Comparison of ENCODE assay signal across 13 cellular contexts in the genomic region with DNA sequence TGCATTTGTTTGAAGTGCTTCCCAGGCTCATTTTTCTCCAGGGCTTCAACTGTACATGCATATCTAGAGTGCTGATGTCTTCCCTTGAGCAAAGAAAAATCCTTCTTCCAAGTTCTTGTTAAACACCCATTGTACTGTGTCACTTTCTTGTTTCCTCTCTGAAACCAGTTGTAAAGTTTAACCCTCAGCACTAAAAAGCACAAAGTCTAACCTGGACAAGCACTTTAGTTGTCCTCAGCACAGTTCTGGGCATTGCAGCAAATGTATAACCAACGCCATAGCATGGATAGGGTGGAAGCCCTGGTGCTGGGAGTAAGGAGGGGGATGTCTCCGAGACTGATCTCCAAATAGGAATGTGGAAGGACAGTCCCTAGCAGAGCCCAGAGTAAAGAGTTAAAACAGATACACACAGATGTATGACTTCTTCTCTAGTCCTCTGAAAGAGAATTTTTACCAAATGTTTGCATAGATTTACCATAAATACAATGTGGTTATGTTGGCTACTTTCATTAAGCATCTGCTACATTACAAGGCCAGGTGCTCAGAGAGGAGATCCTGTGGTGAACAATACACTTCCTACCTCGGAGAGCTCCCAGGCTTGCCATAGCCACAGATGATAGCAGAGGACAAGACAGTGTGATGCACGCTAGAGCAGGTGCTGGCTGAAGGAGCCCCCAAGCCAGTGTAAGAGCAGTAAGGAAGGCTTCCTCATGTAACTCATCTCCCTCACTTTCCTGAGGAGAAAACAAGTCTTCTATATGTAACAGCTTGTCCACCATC. TPM values are rescaled to one million over a fixed set of nuclear protein-coding genes. Genes with fewer than 3 reads are reported as not detected.
DNase-seq lines count a peak whose midpoint lies in the region; ATAC-seq and TF ChIP-seq lines count a peak whose summit lies in the region.
"Had no signal": no experiment of that assay in that cellular context is flagged by ENCODE, and none has a peak within 500 bp of the region (broad histone marks: within the 10 kb centered on the region; RNA-seq: fewer than 3 reads in every experiment).

No MANE protein-coding gene starts in this region.

- H2AFZ ChIP-seq in GM23338: no peak overlapping the region

- H3K36me3 ChIP-seq in GM23338 (ENCODE audit: insufficient read depth) (no peaks in the 10 kb centered on the region), right atrium auricular region (no peaks in the 10 kb centered on the region)
- H3K36me3 ChIP-seq: esophagus squamous epithelium, HAP-1 had no signal

- no peaks in the 10 kb centered on the region for H3F3A ChIP-seq in GM23338 (replicated peaks; ENCODE audit: low read depth)

- H3K27me3 ChIP-seq in GM23338 (ENCODE audit: insufficient read depth) (no peaks in the 10 kb centered on the region), right atrium auricular region (no peaks in the 10 kb centered on the region)
- H3K27me3 ChIP-seq: body of pancreas, esophagus squamous epithelium had no signal

- DNase-seq in GM23338 (ENCODE audit: low spot score) (no peak), fibroblast of the aortic adventitia (ENCODE audit: low read depth) (peak; percentile 6), OCI-M1 (lab: John Stamatoyannopoulos, UW) (no peak), right atrium auricular region (ENCODE audit: low spot score) (no peak), activated gamma-delta T cell (lab: John Stamatoyannopoulos, UW) (no peak), AG20443 (ENCODE audit: low spot score) (no peak)
- DNase-seq: activated CD8-positive, alpha-beta memory T cell treated with anti-CD3 and anti-CD28 coated beads, Interleukin-2, amount 10 ng/mL, durations not matched to agents 7 days and 5 days; body of pancreas; DMS53; esophagus squamous epithelium had no signal

- no peak overlapping the region for H3K27ac Mint-ChIP-seq in GM23338
- H3K27ac Mint-ChIP-seq: activated CD8-positive, alpha-beta memory T cell treated with anti-CD3 and anti-CD28 coated beads, Interleukin-2, amount 10 ng/mL, durations not matched to agents 7 days and 5 days had no signal

- H3K4me3 ChIP-seq in GM23338 (no peak overlapping the region), fibroblast of the aortic adventitia (ENCODE audit: low read depth, low read length) (no peak overlapping the region), right atrium auricular region (no peak overlapping the region)
- H3K4me3 ChIP-seq: body of pancreas, esophagus squamous epithelium, HAP-1 had no signal

- H3K9me3 Mint-ChIP-seq in GM23338: no peaks in the 10 kb centered on the region

- H3K4me1 ChIP-seq in GM23338 (ENCODE audit: insufficient read depth): no peaks in the 10 kb centered on the region; the same call in 1 of the 2 replicates
- H3K4me1 ChIP-seq in right atrium auricular region: no peaks in the 10 kb centered on the region
- H3K4me1 ChIP-seq: body of pancreas, esophagus squamous epithelium, HAP-1 had no signal

- TF ChIP-seq CTCF in GM23338 (conservative IDR thresholded peaks at IDR 0.05; ENCODE audit: low read depth in 2 of 2) (no peak), fibroblast of the aortic adventitia (IDR thresholded peaks at IDR 0.05; ENCODE audit: insufficient read depth, low read length) (no peak), right atrium auricular region (IDR thresholded peaks at IDR 0.05) (no peak)

- H3K4me2 ChIP-seq in GM23338: no peak overlapping the region

- no peak overlapping the region for H3K4me3 Mint-ChIP-seq in GM23338
- H3K4me3 Mint-ChIP-seq: activated CD8-positive, alpha-beta memory T cell treated with anti-CD3 and anti-CD28 coated beads, Interleukin-2, amount 10 ng/mL, durations not matched to agents 7 days and 5 days had no signal

- no peaks in the 10 kb centered on the region for H3K36me3 Mint-ChIP-seq in GM23338 (ENCODE audit: low read depth)
- H3K36me3 Mint-ChIP-seq: activated CD8-positive, alpha-beta memory T cell treated with anti-CD3 and anti-CD28 coated beads, Interleukin-2, amount 10 ng/mL, durations not matched to agents 7 days and 5 days had no signal

- no peaks in the 10 kb centered on the region for H3K4me1 Mint-ChIP-seq in GM23338

- no peaks in the 10 kb centered on the region for H3K9me3 ChIP-seq in right atrium auricular region
- H3K9me3 ChIP-seq: body of pancreas, esophagus squamous epithelium, HAP-1 had no signal

- no peaks in the 10 kb centered on the region for H3K79me2 ChIP-seq in GM23338 (replicated peaks; ENCODE audit: insufficient read depth)

- ATAC-seq in GM19035 (IDR thresholded peaks at IDR 0.05; ENCODE audit: unreplicated experiment) (peak; percentile 73), GM23338 (peak; percentile 50; the same call in 2 of the 3 replicates), HG03342 (IDR thresholded peaks at IDR 0.05; ENCODE audit: unreplicated experiment) (peak; percentile 85)
- ATAC-seq: body of pancreas had no signal

- H3K27ac ChIP-seq in GM23338 (ENCODE audit: low read depth): no peak overlapping the region
- no peak overlapping the region for H3K27ac ChIP-seq in right atrium auricular region
- H3K27ac ChIP-seq: body of pancreas, esophagus squamous epithelium had no signal

- H3K27me3 Mint-ChIP-seq in GM23338 (ENCODE audit: insufficient read depth, low read depth, poor library complexity): no peaks in the 10 kb centered on the region
- H3K27me3 Mint-ChIP-seq: activated CD8-positive, alpha-beta memory T cell treated with anti-CD3 and anti-CD28 coated beads, Interleukin-2, amount 10 ng/mL, durations not matched to agents 7 days and 5 days had no signal

- no peaks in the 10 kb centered on the region for H4K20me1 ChIP-seq in GM23338 (replicated peaks; ENCODE audit: insufficient read depth)

- H3K9me2 ChIP-seq in GM23338 (ENCODE audit: insufficient read depth): no peaks in the 10 kb centered on the region

TF ChIP-seq in GM23338, 12 proteins besides CTCF, POLR2A, EP300 and RAD21:
- TF ChIP-seq, protein P1, sequence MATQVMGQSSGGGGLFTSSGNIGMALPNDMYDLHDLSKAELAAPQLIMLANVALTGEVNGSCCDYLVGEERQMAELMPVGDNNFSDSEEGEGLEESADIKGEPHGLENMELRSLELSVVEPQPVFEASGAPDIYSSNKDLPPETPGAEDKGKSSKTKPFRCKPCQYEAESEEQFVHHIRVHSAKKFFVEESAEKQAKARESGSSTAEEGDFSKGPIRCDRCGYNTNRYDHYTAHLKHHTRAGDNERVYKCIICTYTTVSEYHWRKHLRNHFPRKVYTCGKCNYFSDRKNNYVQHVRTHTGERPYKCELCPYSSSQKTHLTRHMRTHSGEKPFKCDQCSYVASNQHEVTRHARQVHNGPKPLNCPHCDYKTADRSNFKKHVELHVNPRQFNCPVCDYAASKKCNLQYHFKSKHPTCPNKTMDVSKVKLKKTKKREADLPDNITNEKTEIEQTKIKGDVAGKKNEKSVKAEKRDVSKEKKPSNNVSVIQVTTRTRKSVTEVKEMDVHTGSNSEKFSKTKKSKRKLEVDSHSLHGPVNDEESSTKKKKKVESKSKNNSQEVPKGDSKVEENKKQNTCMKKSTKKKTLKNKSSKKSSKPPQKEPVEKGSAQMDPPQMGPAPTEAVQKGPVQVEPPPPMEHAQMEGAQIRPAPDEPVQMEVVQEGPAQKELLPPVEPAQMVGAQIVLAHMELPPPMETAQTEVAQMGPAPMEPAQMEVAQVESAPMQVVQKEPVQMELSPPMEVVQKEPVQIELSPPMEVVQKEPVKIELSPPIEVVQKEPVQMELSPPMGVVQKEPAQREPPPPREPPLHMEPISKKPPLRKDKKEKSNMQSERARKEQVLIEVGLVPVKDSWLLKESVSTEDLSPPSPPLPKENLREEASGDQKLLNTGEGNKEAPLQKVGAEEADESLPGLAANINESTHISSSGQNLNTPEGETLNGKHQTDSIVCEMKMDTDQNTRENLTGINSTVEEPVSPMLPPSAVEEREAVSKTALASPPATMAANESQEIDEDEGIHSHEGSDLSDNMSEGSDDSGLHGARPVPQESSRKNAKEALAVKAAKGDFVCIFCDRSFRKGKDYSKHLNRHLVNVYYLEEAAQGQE (IDR thresholded peaks at IDR 0.05; ENCODE audit: unreplicated experiment): peak; percentile 64
- TF ChIP-seq CREB1 (CRISPR knock-in tag; IDR thresholded peaks at IDR 0.05; ENCODE audit: low read depth): no peak

RNA-seq across cellular contexts. Expression of a gene that starts 57.0 kb away (rescaled TPM):
- total RNA-seq in GM23338 (2014; rRNA removed; shearing (Covaris generic)): 1.1 and 2.2 TPM in 2 replicates
- polyA plus RNA-seq in GM23338 (2016; fragmentation: Nextera tagmentation; extraction: Ambion mirVana): 4.5 and 5.7 TPM in 2 replicates
- total RNA-seq in fibroblast of the aortic adventitia (ENCODE audit: low replicate concordance) (1.1 and 14.9 TPM in 2 replicates), right atrium auricular region (1 to 10 TPM; 2.6 to 6.0 TPM)
